ENCODE assay signal across 8 cellular contexts in the genomic region with DNA sequence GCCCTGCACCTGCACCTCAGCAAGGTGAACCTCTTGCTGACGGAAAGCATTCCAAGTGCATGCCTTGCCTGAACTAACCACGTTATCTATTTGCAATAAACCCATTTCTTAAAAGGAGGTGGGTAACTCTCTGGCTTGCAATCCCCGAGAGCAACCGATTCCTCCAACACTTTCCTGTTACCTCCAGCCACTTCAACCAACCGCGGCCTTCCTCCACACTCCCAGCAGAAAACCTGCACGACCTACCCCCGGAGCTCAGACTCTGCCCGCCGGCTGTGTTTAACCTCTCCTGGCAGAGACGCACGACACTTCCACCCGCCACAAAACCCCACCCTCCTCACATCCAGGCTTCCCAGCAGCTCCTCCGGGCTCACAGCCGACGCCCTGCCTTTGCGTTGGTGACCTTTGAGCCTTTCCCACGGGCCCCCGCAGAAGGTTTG. TPM values are rescaled to one million over a fixed set of nuclear protein-coding genes. Genes with fewer than 3 reads are reported as not detected.
DNase-seq lines count a peak whose midpoint lies in the region; ATAC-seq and TF ChIP-seq lines count a peak whose summit lies in the region.

No MANE protein-coding gene starts in this region.

- H3K4me1 ChIP-seq in CD4-positive, alpha-beta memory T cell (ENCODE audit: insufficient read depth, low read length): peaks cover 44% of the 10 kb centered on the region

- peaks cover 27% of the 10 kb centered on the region for H3K36me3 ChIP-seq in CD4-positive, alpha-beta memory T cell (ENCODE audit: insufficient read depth, low read length)

- peak overlapping the region; percentile 47 to 81 for H3K4me3 ChIP-seq in CD4-positive, alpha-beta memory T cell (ENCODE audit: low read length in 2 of 2)
- H3K4me3 ChIP-seq in LNCaP clone FGC (ENCODE audit: low read depth, low read length): peak overlapping the region; percentile 82
- peak overlapping the region; percentile 84 for H3K4me3 ChIP-seq in choroid plexus epithelial cell (ENCODE audit: low read depth, low read length)

- no peak for DNase-seq in CD4-positive, alpha-beta memory T cell
- DNase-seq in LNCaP clone FGC (ENCODE audit: low read depth) (no peak), choroid plexus epithelial cell (ENCODE audit: low read depth) (no peak), natural killer cell (no peak), DMS79 treated with DMSO at 0.1 percent for 48 hours (lab: John Stamatoyannopoulos, UW) (no peak), pons (ENCODE audit: low spot score) (no peak)

- intact Hi-C loops in CD4-positive, alpha-beta memory T cell (cut with micrococcal nuclease): loop anchor here (1.0 to 5.0 kb wide), 7 partner anchors 16 to 332 kb away; a partner anchor contains a TSS
- intact Hi-C loops in natural killer cell (cut with micrococcal nuclease): loop anchor here (1.0 to 5.0 kb wide), 2 partner anchors 16 to 38 kb away; a partner anchor contains a TSS

- TF ChIP-seq CTCF in LNCaP clone FGC (IDR thresholded peaks at IDR 0.05; ENCODE audit: control insufficient read depth, extremely low read depth, insufficient read depth): no peak
- no peak for TF ChIP-seq CTCF in choroid plexus epithelial cell (conservative IDR thresholded peaks at IDR 0.05; ENCODE audit: low read depth, low read length)
- TF ChIP-seq CTCF in natural killer cell (IDR thresholded peaks at IDR 0.05): no peak

- H3K4me1 Mint-ChIP-seq in CD4-positive, alpha-beta memory T cell: peaks cover 14 to 39% (median 26%) of the 10 kb centered on the region in 4 donors
- peaks cover 26 to 30% of the 10 kb centered on the region in 2 donors for H3K4me1 Mint-ChIP-seq in natural killer cell

- ATAC-seq in natural killer cell (no peak), GM19351 (IDR thresholded peaks at IDR 0.05; ENCODE audit: unreplicated experiment) (no peak), HG03139 (IDR thresholded peaks at IDR 0.05; ENCODE audit: unreplicated experiment) (no peak)

- H3K27me3 ChIP-seq in CD4-positive, alpha-beta memory T cell (ENCODE audit: insufficient read depth, low read length): no peaks in the 10 kb centered on the region

- H3K4me3 Mint-ChIP-seq in CD4-positive, alpha-beta memory T cell: peak overlapping the region; percentile 86 to 94 (median 92)
- peak overlapping the region; percentile 90 for H3K4me3 Mint-ChIP-seq in natural killer cell

- no peaks in the 10 kb centered on the region for H3K9me3 ChIP-seq in CD4-positive, alpha-beta memory T cell (ENCODE audit: control insufficient read depth in 1 of 2, low read length in 2 of 2)

- CTCF ChIA-PET in CD4-positive, alpha-beta memory T cell (lab: Charles Lee; ENCODE audit: partially characterized antibody): interaction anchor here (1.2 to 5.1 kb wide), 15 partner anchors 10 to 273 kb away, joined by 3 to 135 read pairs (median 15); a partner anchor contains a TSS

- peak overlapping the region; percentile 84 to 97 (median 94) for H3K27ac Mint-ChIP-seq in CD4-positive, alpha-beta memory T cell
- H3K27ac Mint-ChIP-seq in natural killer cell: peak overlapping the region; percentile 81 to 91

- H3K27ac ChIP-seq in CD4-positive, alpha-beta memory T cell (ENCODE audit: low read depth, low read length): peak overlapping the region; percentile 96

- H3K27me3 Mint-ChIP-seq in CD4-positive, alpha-beta memory T cell: no peaks in the 10 kb centered on the region
- H3K27me3 Mint-ChIP-seq in natural killer cell (ENCODE audit: low read depth in 2 of 2): no peaks in the 10 kb centered on the region

- POLR2A ChIA-PET in CD4-positive, alpha-beta memory T cell (lab: Charles Lee; ENCODE audit: partially characterized antibody): interaction anchor here (0.5 to 9.5 kb wide), 23 partner anchors 11 to 292 kb away, joined by 3 to 321 read pairs (median 14); a partner anchor contains a TSS

- no peaks in the 10 kb centered on the region for H3K9me3 Mint-ChIP-seq in CD4-positive, alpha-beta memory T cell
- H3K9me3 Mint-ChIP-seq in natural killer cell: no peaks in the 10 kb centered on the region

- peaks cover 7 to 24% of the 10 kb centered on the region in 2 donors for H3K36me3 Mint-ChIP-seq in CD4-positive, alpha-beta memory T cell
- H3K36me3 Mint-ChIP-seq in natural killer cell: no peaks in the 10 kb centered on the region

RNA-seq across cellular contexts. Expression of a gene that starts 0.7 kb away (rescaled TPM):
- not detected for total RNA-seq in CD4-positive, alpha-beta memory T cell
- 1 to 10 TPM; 3.6 to 8.1 TPM for polyA plus RNA-seq in CD4-positive, alpha-beta memory T cell
- 10 to 100 TPM in 1 of 3 donors, 1 to 10 TPM in 2; 2.8 to 13.5 (median 8.4) TPM for total RNA-seq in natural killer cell

RNA-seq across cellular contexts. Expression of a gene that starts 5.1 kb away (rescaled TPM):
- 10 to 100 TPM; 15.7 to 18.0 TPM for total RNA-seq in CD4-positive, alpha-beta memory T cell
- 10 to 100 TPM; 22.0 to 30.9 TPM for polyA plus RNA-seq in CD4-positive, alpha-beta memory T cell
- 10 to 100 TPM; 17.7 to 44.6 (median 32.4) TPM for total RNA-seq in natural killer cell

RNA-seq across cellular contexts. Expression of a gene that starts 16.7 kb away (rescaled TPM):
- 10 to 100 TPM; 81.1 to 81.8 TPM for total RNA-seq in CD4-positive, alpha-beta memory T cell
- polyA plus RNA-seq in CD4-positive, alpha-beta memory T cell: 10 to 100 TPM; 36.4 to 36.9 TPM
- total RNA-seq in natural killer cell: 100 to 1,000 TPM in 2 of 3 donors, 10 to 100 TPM in 1; 94.5 to 106 (median 104) TPM

RNA-seq across cellular contexts. Expression of a gene that starts 17.2 kb away (rescaled TPM):
- total RNA-seq in CD4-positive, alpha-beta memory T cell: 100 to 1,000 TPM; 152 to 155 TPM
- 10 to 100 TPM; 21.7 to 33.8 TPM for polyA plus RNA-seq in CD4-positive, alpha-beta memory T cell
- 100 to 1,000 TPM; 114 to 129 (median 122) TPM for total RNA-seq in natural killer cell

RNA-seq across cellular contexts. Expression of a gene that starts 21.0 kb away (rescaled TPM):
- 1 to 10 TPM; 7.0 to 7.5 TPM for total RNA-seq in CD4-positive, alpha-beta memory T cell
- 1 to 10 TPM; 4.3 to 7.5 TPM for polyA plus RNA-seq in CD4-positive, alpha-beta memory T cell
- 1 to 10 TPM; 2.4 to 6.9 (median 5.3) TPM for total RNA-seq in natural killer cell
